In the genomic region with DNA sequence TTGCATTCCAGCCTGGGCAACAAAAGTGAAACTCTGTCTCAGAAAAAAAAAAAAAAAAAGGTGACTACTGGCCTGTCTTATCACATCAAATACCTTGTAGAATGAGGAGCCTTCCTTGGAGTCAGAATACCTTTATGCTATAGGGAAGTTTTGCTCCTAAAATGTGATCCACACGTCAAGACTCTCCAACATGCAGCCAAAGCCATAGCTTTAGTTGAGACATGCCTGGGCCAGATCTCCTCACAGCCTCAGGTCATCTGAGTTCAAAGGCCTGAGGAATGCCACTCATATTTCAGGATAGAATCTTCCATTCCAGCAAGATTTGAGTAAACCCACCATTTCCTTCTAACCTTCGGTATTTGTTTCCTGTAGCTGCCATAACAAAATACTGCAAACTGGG, we compare ENCODE assay signal across 1 cellular context.
TF ChIP-seq lines count a peak whose summit lies in the region.

No MANE protein-coding gene starts in this region.

TF ChIP-seq in K562, 482 proteins besides CTCF, POLR2A, EP300 and RAD21:
- TF ChIP-seq CEBPG (CRISPR knock-in tag; IDR thresholded peaks at IDR 0.05): no peak
- TF ChIP-seq CEBPG (tag; conservative IDR thresholded peaks at IDR 0.05 in 1 of 2, IDR thresholded peaks at IDR 0.05 in 1 of 2): no peak
- TF ChIP-seq SETDB1 (IDR thresholded peaks at IDR 0.05; ENCODE audit: low read length): no peak
- TF ChIP-seq CHCHD3 (CRISPR knock-in tag; IDR thresholded peaks at IDR 0.05): no peak
- no peak for TF ChIP-seq MYC (IDR thresholded peaks at IDR 0.05; ENCODE audit: low read depth, low read length)
- TF ChIP-seq MYC (CRISPR knock-in tag; IDR thresholded peaks at IDR 0.05; ENCODE audit: borderline replicate concordance, low read depth): no peak
- TF ChIP-seq, protein P1, sequence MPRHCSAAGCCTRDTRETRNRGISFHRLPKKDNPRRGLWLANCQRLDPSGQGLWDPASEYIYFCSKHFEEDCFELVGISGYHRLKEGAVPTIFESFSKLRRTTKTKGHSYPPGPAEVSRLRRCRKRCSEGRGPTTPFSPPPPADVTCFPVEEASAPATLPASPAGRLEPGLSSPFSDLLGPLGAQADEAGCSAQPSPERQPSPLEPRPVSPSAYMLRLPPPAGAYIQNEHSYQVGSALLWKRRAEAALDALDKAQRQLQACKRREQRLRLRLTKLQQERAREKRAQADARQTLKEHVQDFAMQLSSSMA (CRISPR knock-in tag; IDR thresholded peaks at IDR 0.05): no peak
- no peak for TF ChIP-seq MYNN (IDR thresholded peaks at IDR 0.05)
- TF ChIP-seq MYNN (CRISPR knock-in tag; IDR thresholded peaks at IDR 0.05): no peak
- no peak for TF ChIP-seq ZNF133 (CRISPR knock-in tag; IDR thresholded peaks at IDR 0.05)
- no peak for TF ChIP-seq CREM (IDR thresholded peaks at IDR 0.05; ENCODE audit: low read depth)
- no peak for TF ChIP-seq KHSRP (IDR thresholded peaks at IDR 0.05)
- no peak for TF ChIP-seq ZNF445 (CRISPR knock-in tag; IDR thresholded peaks at IDR 0.05; ENCODE audit: low read depth)
- TF ChIP-seq, protein P2, sequence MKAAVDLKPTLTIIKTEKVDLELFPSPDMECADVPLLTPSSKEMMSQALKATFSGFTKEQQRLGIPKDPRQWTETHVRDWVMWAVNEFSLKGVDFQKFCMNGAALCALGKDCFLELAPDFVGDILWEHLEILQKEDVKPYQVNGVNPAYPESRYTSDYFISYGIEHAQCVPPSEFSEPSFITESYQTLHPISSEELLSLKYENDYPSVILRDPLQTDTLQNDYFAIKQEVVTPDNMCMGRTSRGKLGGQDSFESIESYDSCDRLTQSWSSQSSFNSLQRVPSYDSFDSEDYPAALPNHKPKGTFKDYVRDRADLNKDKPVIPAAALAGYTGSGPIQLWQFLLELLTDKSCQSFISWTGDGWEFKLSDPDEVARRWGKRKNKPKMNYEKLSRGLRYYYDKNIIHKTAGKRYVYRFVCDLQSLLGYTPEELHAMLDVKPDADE (conservative IDR thresholded peaks at IDR 0.05; ENCODE audit: control insufficient read depth, low read depth, low read length): no peak
- no peak for TF ChIP-seq ZFPM2 (CRISPR knock-in tag; IDR thresholded peaks at IDR 0.05)
- no peak for TF ChIP-seq EGR1 (conservative IDR thresholded peaks at IDR 0.05)
- TF ChIP-seq SRSF3 (IDR thresholded peaks at IDR 0.05; ENCODE audit: insufficient read depth, low read length): no peak
- no peak for TF ChIP-seq MECOM (CRISPR knock-in tag; IDR thresholded peaks at IDR 0.05)
- no peak for TF ChIP-seq POLR2H (tag; IDR thresholded peaks at IDR 0.05; ENCODE audit: low read depth)
- no peak for TF ChIP-seq SMARCB1 (IDR thresholded peaks at IDR 0.05; ENCODE audit: insufficient read length, low read depth)
- no peak for TF ChIP-seq ZNF3 (CRISPR knock-in tag; IDR thresholded peaks at IDR 0.05)
- TF ChIP-seq FOSL1 (tag; conservative IDR thresholded peaks at IDR 0.05): no peak
